Comparison of ENCODE assay signal across 9 cellular contexts in genomic region chr19:41426116-41426841, GRCh38. TPM values are rescaled to one million over a fixed set of nuclear protein-coding genes. Genes with fewer than 3 reads are reported as not detected.
DNase-seq lines count a peak whose midpoint lies in the region; ATAC-seq and TF ChIP-seq lines count a peak whose summit lies in the region.
"Had no signal": no experiment of that assay in that cellular context is flagged by ENCODE, and none has a peak within 500 bp of the region (broad histone marks: within the 10 kb centered on the region; RNA-seq: fewer than 3 reads in every experiment).

No MANE protein-coding gene starts in this region.

- ATAC-seq in activated CD8-positive, alpha-beta T cell treated with anti-CD3 and anti-CD28 coated beads, Interleukin-2, amount 10 ng/mL, durations not matched to agents 7 days and 5 days, result no peak
- ATAC-seq in activated CD8-positive, alpha-beta T cell treated with anti-CD3 and anti-CD28 coated beads for 36 hours, result no peak
- no peak for ATAC-seq in GM21528 (IDR thresholded peaks at IDR 0.05; ENCODE audit: low FRiP score, unreplicated experiment)

- H3K4me3 Mint-ChIP-seq in activated CD8-positive, alpha-beta T cell treated with anti-CD3 and anti-CD28 coated beads, Interleukin-2, amount 10 ng/mL, durations not matched to agents 7 days and 5 days, result peak overlapping the region; percentile 77
- no peak overlapping the region for H3K4me3 Mint-ChIP-seq in activated CD8-positive, alpha-beta T cell treated with anti-CD3 and anti-CD28 coated beads for 36 hours
- H3K4me3 Mint-ChIP-seq in endothelial cell (ENCODE audit: unreplicated experiment) (peak overlapping the region; percentile 42), type B pancreatic cell (peak overlapping the region; percentile 87)

- H3K36me3 ChIP-seq in muscle layer of colon (ENCODE audit: insufficient read depth, low read length), result peaks cover 23% of the 10 kb centered on the region

- H3K27ac Mint-ChIP-seq in activated CD8-positive, alpha-beta T cell treated with anti-CD3 and anti-CD28 coated beads, Interleukin-2, amount 10 ng/mL, durations not matched to agents 7 days and 5 days, result peak overlapping the region; percentile 25
- no peak overlapping the region for H3K27ac Mint-ChIP-seq in activated CD8-positive, alpha-beta T cell treated with anti-CD3 and anti-CD28 coated beads for 36 hours
- H3K27ac Mint-ChIP-seq in endothelial cell (ENCODE audit: unreplicated experiment) (no peak overlapping the region), type B pancreatic cell (peak overlapping the region; percentile 92)

- peak overlapping the region; percentile 97 for H3K27ac ChIP-seq in muscle layer of colon (ENCODE audit: low read depth, low read length)

- H3K9me3 ChIP-seq in muscle layer of colon (ENCODE audit: low read length), result no peaks in the 10 kb centered on the region

- no peak for TF ChIP-seq CTCF in activated CD8-positive, alpha-beta T cell treated with anti-CD3 and anti-CD28 coated beads for 36 hours (IDR thresholded peaks at IDR 0.05)
- TF ChIP-seq CTCF in endothelial cell (IDR thresholded peaks at IDR 0.05; ENCODE audit: unreplicated experiment) (no peak), type B pancreatic cell (conservative IDR thresholded peaks at IDR 0.05) (no peak)

- H3K36me3 Mint-ChIP-seq in activated CD8-positive, alpha-beta T cell treated with anti-CD3 and anti-CD28 coated beads, Interleukin-2, amount 10 ng/mL, durations not matched to agents 7 days and 5 days (ENCODE audit: low read depth), result peaks cover 21% of the 10 kb centered on the region
- H3K36me3 Mint-ChIP-seq in activated CD8-positive, alpha-beta T cell treated with anti-CD3 and anti-CD28 coated beads for 36 hours (ENCODE audit: low read depth), result peaks cover 4% of the 10 kb centered on the region
- H3K36me3 Mint-ChIP-seq in endothelial cell (ENCODE audit: low read depth, unreplicated experiment) (peaks cover 12% of the 10 kb centered on the region), type B pancreatic cell (peaks cover under 1% of the 10 kb centered on the region)

- CTCF ChIA-PET in activated CD8-positive, alpha-beta T cell treated with anti-CD3 and anti-CD28 coated beads, Interleukin-2, amount 10 ng/mL, durations not matched to agents 7 days and 5 days (lab: Charles Lee), result interaction anchor here (0.9 to 1.8 kb wide), 4 partner anchors 9 to 144 kb away, joined by 3 to 6 read pairs (median 4); no protein-coding TSS in a partner anchor
- CTCF ChIA-PET in activated CD8-positive, alpha-beta T cell treated with anti-CD3 and anti-CD28 coated beads for 36 hours (lab: Charles Lee), result interaction anchor here (3.4 to 4.0 kb wide), 2 partner anchors 14 to 23 kb away, joined by 15 to 17 read pairs; partner anchors contain the start of gene DMAC2

- no peaks in the 10 kb centered on the region for H3K27me3 Mint-ChIP-seq in activated CD8-positive, alpha-beta T cell treated with anti-CD3 and anti-CD28 coated beads, Interleukin-2, amount 10 ng/mL, durations not matched to agents 7 days and 5 days (ENCODE audit: low read depth)
- no peaks in the 10 kb centered on the region for H3K27me3 Mint-ChIP-seq in activated CD8-positive, alpha-beta T cell treated with anti-CD3 and anti-CD28 coated beads for 36 hours
- peaks cover 10% of the 10 kb centered on the region for H3K27me3 Mint-ChIP-seq in endothelial cell (ENCODE audit: unreplicated experiment)
- H3K27me3 Mint-ChIP-seq in type B pancreatic cell, result no peaks in the 10 kb centered on the region

- DNase-seq in activated CD8-positive, alpha-beta T cell treated with anti-CD3 and anti-CD28 coated beads, Interleukin-2, amount 10 ng/mL, durations not matched to agents 7 days and 5 days, result no peak
- no peak for DNase-seq in activated CD8-positive, alpha-beta T cell treated with anti-CD3 and anti-CD28 coated beads for 36 hours
- DNase-seq in endothelial cell (ENCODE audit: low spot score) (no peak), type B pancreatic cell (ENCODE audit: extremely low spot score, unreplicated experiment) (no peak), DMS153 (lab: John Stamatoyannopoulos, UW) (no peak), NCI-H1930 (lab: John Stamatoyannopoulos, UW) (no peak)
- DNase-seq: SIG-M5 had no signal

- peaks cover 48% of the 10 kb centered on the region for H3K4me1 Mint-ChIP-seq in activated CD8-positive, alpha-beta T cell treated with anti-CD3 and anti-CD28 coated beads, Interleukin-2, amount 10 ng/mL, durations not matched to agents 7 days and 5 days (ENCODE audit: low read depth)
- peaks cover 24% of the 10 kb centered on the region for H3K4me1 Mint-ChIP-seq in activated CD8-positive, alpha-beta T cell treated with anti-CD3 and anti-CD28 coated beads for 36 hours (ENCODE audit: low read depth)
- H3K4me1 Mint-ChIP-seq in endothelial cell (ENCODE audit: unreplicated experiment) (peaks cover 32% of the 10 kb centered on the region), type B pancreatic cell (ENCODE audit: unreplicated experiment) (peaks cover 16% of the 10 kb centered on the region)

- peak overlapping the region; percentile 99 for H3K9ac ChIP-seq in muscle layer of colon (ENCODE audit: low read length)

- no peaks in the 10 kb centered on the region for H3K27me3 ChIP-seq in muscle layer of colon (ENCODE audit: control insufficient read depth in 1 of 2, insufficient read depth in 2 of 2, low read length in 2 of 2)

- intact Hi-C loops in activated CD8-positive, alpha-beta T cell treated with anti-CD3 and anti-CD28 coated beads for 36 hours (cut with micrococcal nuclease), result no loop called here

- H3K4me1 ChIP-seq in muscle layer of colon (ENCODE audit: insufficient read depth, low read length), result peaks cover 21% of the 10 kb centered on the region

- peak overlapping the region; percentile 83 to 93 for H3K4me3 ChIP-seq in muscle layer of colon (ENCODE audit: low read depth in 1 of 2, low read length in 2 of 2)

- no peaks in the 10 kb centered on the region for H3K9me3 Mint-ChIP-seq in activated CD8-positive, alpha-beta T cell treated with anti-CD3 and anti-CD28 coated beads, Interleukin-2, amount 10 ng/mL, durations not matched to agents 7 days and 5 days (ENCODE audit: insufficient read depth)
- H3K9me3 Mint-ChIP-seq in activated CD8-positive, alpha-beta T cell treated with anti-CD3 and anti-CD28 coated beads for 36 hours, result no peaks in the 10 kb centered on the region
- H3K9me3 Mint-ChIP-seq in endothelial cell (ENCODE audit: unreplicated experiment) (no peaks in the 10 kb centered on the region), type B pancreatic cell (no peaks in the 10 kb centered on the region)

- POLR2A ChIA-PET in activated CD8-positive, alpha-beta T cell treated with anti-CD3 and anti-CD28 coated beads, Interleukin-2, amount 10 ng/mL, durations not matched to agents 7 days and 5 days (lab: Charles Lee), result interaction anchor here (0.6 to 0.9 kb wide), 2 partner anchors 27 to 129 kb away, joined by 3 to 6 read pairs; no protein-coding TSS in a partner anchor
- POLR2A ChIA-PET in activated CD8-positive, alpha-beta T cell treated with anti-CD3 and anti-CD28 coated beads for 36 hours (lab: Charles Lee), result interaction anchor here (1.1 to 1.5 kb wide), 2 partner anchors 13 to 61 kb away, joined by 3 to 5 read pairs; no protein-coding TSS in a partner anchor

RNA-seq across cellular contexts. Expression of gene B3GNT8, which starts 0.9 kb away (rescaled TPM):
- 1 to 10 TPM; 2.9 to 5.2 TPM for total RNA-seq in activated CD8-positive, alpha-beta T cell treated with anti-CD3 and anti-CD28 coated beads, Interleukin-2, amount 10 ng/mL, durations not matched to agents 7 days and 5 days
- total RNA-seq in activated CD8-positive, alpha-beta T cell treated with anti-CD3 and anti-CD28 coated beads for 36 hours, result 1 to 10 TPM in 1 of 2 experiments, under 1 TPM in 1; 0.59 to 1.1 TPM
- total RNA-seq in endothelial cell (ENCODE audit: unreplicated experiment) (10.7 TPM), type B pancreatic cell (ENCODE audit: low replicate concordance) (9.3 and 13.0 TPM in 2 replicates)

RNA-seq across cellular contexts. Expression of gene DMAC2, which starts 13.4 kb away (rescaled TPM):
- total RNA-seq in activated CD8-positive, alpha-beta T cell treated with anti-CD3 and anti-CD28 coated beads, Interleukin-2, amount 10 ng/mL, durations not matched to agents 7 days and 5 days, result 10 to 100 TPM; 44.8 to 47.0 TPM
- 10 to 100 TPM; 47.6 to 51.5 TPM for total RNA-seq in activated CD8-positive, alpha-beta T cell treated with anti-CD3 and anti-CD28 coated beads for 36 hours
- total RNA-seq in endothelial cell (ENCODE audit: unreplicated experiment) (75.5 TPM), type B pancreatic cell (ENCODE audit: low replicate concordance) (43.8 and 57.4 TPM in 2 replicates)

RNA-seq across cellular contexts. Expression of gene ERICH4, which starts 16.7 kb away (rescaled TPM):
- total RNA-seq in activated CD8-positive, alpha-beta T cell treated with anti-CD3 and anti-CD28 coated beads, Interleukin-2, amount 10 ng/mL, durations not matched to agents 7 days and 5 days, result not detected
- total RNA-seq in activated CD8-positive, alpha-beta T cell treated with anti-CD3 and anti-CD28 coated beads for 36 hours, result not detected
- total RNA-seq in endothelial cell (ENCODE audit: unreplicated experiment) (not detected), type B pancreatic cell (ENCODE audit: low replicate concordance) (0.56 and 0.81 TPM in 2 replicates)

RNA-seq across cellular contexts. Expression of gene BCKDHA, which starts 28.7 kb away (rescaled TPM):
- 10 to 100 TPM; 15.8 to 24.5 TPM for total RNA-seq in activated CD8-positive, alpha-beta T cell treated with anti-CD3 and anti-CD28 coated beads, Interleukin-2, amount 10 ng/mL, durations not matched to agents 7 days and 5 days
- total RNA-seq in activated CD8-positive, alpha-beta T cell treated with anti-CD3 and anti-CD28 coated beads for 36 hours, result 10 to 100 TPM; 32.3 to 36.9 TPM
- total RNA-seq in endothelial cell (ENCODE audit: unreplicated experiment) (25.0 TPM), type B pancreatic cell (ENCODE audit: low replicate concordance) (7.5 and 11.7 TPM in 2 replicates)

RNA-seq across cellular contexts. Expression of gene EXOSC5, which starts 29.1 kb away (rescaled TPM):
- 10 to 100 TPM; 25.3 to 26.6 TPM for total RNA-seq in activated CD8-positive, alpha-beta T cell treated with anti-CD3 and anti-CD28 coated beads, Interleukin-2, amount 10 ng/mL, durations not matched to agents 7 days and 5 days
- 10 to 100 TPM; 46.6 to 47.0 TPM for total RNA-seq in activated CD8-positive, alpha-beta T cell treated with anti-CD3 and anti-CD28 coated beads for 36 hours
- total RNA-seq in endothelial cell (ENCODE audit: unreplicated experiment) (15.2 TPM), type B pancreatic cell (ENCODE audit: low replicate concordance) (11.4 and 20.2 TPM in 2 replicates)

Comparison
In these comparisons a context has a peak if more than half of its experiments do, and no peak if none do; other contexts are left out.
1. H3K27ac Mint-ChIP-seq: peak in activated CD8-positive, alpha-beta T cell treated with anti-CD3 and anti-CD28 coated beads, Interleukin-2, amount 10 ng/mL, durations not matched to agents 7 days and 5 days (single experiment) and type B pancreatic cell (single experiment); none in activated CD8-positive, alpha-beta T cell treated with anti-CD3 and anti-CD28 coated beads for 36 hours (single experiment) and endothelial cell (single experiment).